ENCODE assay signal across 8 cellular contexts in genomic region chr12:47818382-47818700, GRCh38. TPM values are rescaled to one million over a fixed set of nuclear protein-coding genes. Genes with fewer than 3 reads are reported as not detected.
DNase-seq lines count a peak whose midpoint lies in the region; ATAC-seq and TF ChIP-seq lines count a peak whose summit lies in the region.

No MANE protein-coding gene starts in this region.

- H3K4me3 ChIP-seq in cardiac muscle cell (peak overlapping the region; percentile 53), astrocyte of the spinal cord (ENCODE audit: low read depth, low read length) (peak overlapping the region; percentile 71), lung (peak overlapping the region; percentile 84), upper lobe of left lung (peak overlapping the region; percentile 67 to 91 (median 78))

- no peak for DNase-seq in cardiac muscle cell (ENCODE audit: low read depth in 1 of 2, low spot score in 1 of 2)
- no peak for DNase-seq in cardiac septum (ENCODE audit: low spot score)
- peak; percentile 32 for DNase-seq in astrocyte of the spinal cord (ENCODE audit: low read depth, low spot score)
- DNase-seq in lung (ENCODE audit: low spot score): no peak
- no peak for DNase-seq in upper lobe of left lung
- no peak for DNase-seq in HPDE6-E6E7 (ENCODE audit: extremely low spot score)
- no peak for DNase-seq in NCI-H2081 (lab: John Stamatoyannopoulos, UW)

- H3K9me3 ChIP-seq in cardiac muscle cell (ENCODE audit: low read depth) (no peaks in the 10 kb centered on the region), lung (ENCODE audit: control insufficient read depth in 2 of 2, insufficient read depth in 1 of 2, low read length in 1 of 2) (no peaks in the 10 kb centered on the region), upper lobe of left lung (no peaks in the 10 kb centered on the region)

- intact Hi-C loops in cardiac septum (cut with DNase I): loop anchor here (2.0 kb wide), 1 partner anchor 18 kb away; no protein-coding TSS in a partner anchor

- H3K27me3 ChIP-seq in cardiac muscle cell: no peaks in the 10 kb centered on the region
- H3K27me3 ChIP-seq in lung (ENCODE audit: control insufficient read depth, insufficient read depth): no peaks in the 10 kb centered on the region
- no peaks in the 10 kb centered on the region for H3K27me3 ChIP-seq in upper lobe of left lung

- TF ChIP-seq EP300 in upper lobe of left lung (IDR thresholded peaks at IDR 0.05): no peak

- WGBS in lung, 2 donors: 31 to 40% methylated on average over 6 of the region's 6 CpGs
- WGBS in upper lobe of left lung, 2 donors: 38 to 42% methylated on average over 6 of the region's 6 CpGs

- ATAC-seq in lung (ENCODE audit: insufficient read depth, low FRiP score) (no peak), upper lobe of left lung (ENCODE audit: low FRiP score in 2 of 2) (no peak), HG02852 (IDR thresholded peaks at IDR 0.05; ENCODE audit: unreplicated experiment) (no peak)

- TF ChIP-seq POLR2A in upper lobe of left lung (IDR thresholded peaks at IDR 0.05): no peak

- H3K4me1 ChIP-seq in cardiac muscle cell (ENCODE audit: low read depth) (peaks cover 63% of the 10 kb centered on the region), lung (ENCODE audit: control insufficient read depth in 2 of 2, insufficient read depth in 2 of 2, low read length in 2 of 2) (peaks cover 42 to 44% of the 10 kb centered on the region in 2 donors), upper lobe of left lung (peaks cover 79 to 91% (median 88%) of the 10 kb centered on the region in 4 donors)

- H3K27ac ChIP-seq in cardiac muscle cell: peak overlapping the region; percentile 94
- peak overlapping the region; percentile 95 to 100 for H3K27ac ChIP-seq in lung (ENCODE audit: low read depth in 1 of 2, low read length in 1 of 2)
- H3K27ac ChIP-seq in upper lobe of left lung: peak overlapping the region; percentile 97 to 99 (median 98)

- in situ Hi-C loops in astrocyte of the spinal cord (cut with HindIII; ENCODE audit: low sequenced_read_pairs): no loop called here

- TF ChIP-seq CTCF in cardiac muscle cell (IDR thresholded peaks at IDR 0.05; ENCODE audit: low read depth, low read length): no peak
- TF ChIP-seq CTCF in astrocyte of the spinal cord (IDR thresholded peaks at IDR 0.05; ENCODE audit: low read depth, low read length): no peak
- TF ChIP-seq CTCF in lung (IDR thresholded peaks at IDR 0.05; ENCODE audit: control extremely low read depth, extremely low read depth): no peak
- no peak for TF ChIP-seq CTCF in upper lobe of left lung (IDR thresholded peaks at IDR 0.05)

- H3K36me3 ChIP-seq in cardiac muscle cell (no peaks in the 10 kb centered on the region), lung (ENCODE audit: control insufficient read depth in 2 of 2, insufficient read depth in 2 of 2, low read length in 2 of 2) (no peaks in the 10 kb centered on the region), upper lobe of left lung (no peaks in the 10 kb centered on the region)

RNA-seq across cellular contexts. Expression of gene HDAC7, which starts 1.4 kb away (rescaled TPM):
- 43.3 and 93.0 TPM in 2 replicates for total RNA-seq in cardiac muscle cell
- 43.7 and 55.9 TPM in 2 replicates for polyA plus RNA-seq in cardiac muscle cell
- total RNA-seq in cardiac septum: 62.7 TPM
- 100 to 1,000 TPM in 1 of 2 donors, 10 to 100 TPM in 1; 49.3 to 119 TPM for total RNA-seq in lung
- 10 to 100 TPM; 67.6 to 71.9 TPM for polyA plus RNA-seq in lung
- total RNA-seq in upper lobe of left lung: 100 to 1,000 TPM in 4 of 6 donors, 10 to 100 TPM in 2; 66.6 to 164 (median 126) TPM

RNA-seq across cellular contexts. Expression of gene SLC48A1, which starts 45.3 kb away (rescaled TPM):
- total RNA-seq in cardiac muscle cell: 23.3 and 26.2 TPM in 2 replicates
- polyA plus RNA-seq in cardiac muscle cell: 28.9 and 29.2 TPM in 2 replicates
- 20.7 TPM for total RNA-seq in cardiac septum
- total RNA-seq in lung: 10 to 100 TPM; 16.9 to 31.3 TPM
- polyA plus RNA-seq in lung: 10 to 100 TPM; 16.8 to 24.5 TPM
- total RNA-seq in upper lobe of left lung: 10 to 100 TPM; 26.5 to 36.5 (median 33.9) TPM

RNA-seq across cellular contexts. Expression of gene RAPGEF3, which starts 59.7 kb away (rescaled TPM):
- 3.8 and 8.8 TPM in 2 replicates for total RNA-seq in cardiac muscle cell
- 3.3 and 5.5 TPM in 2 replicates for polyA plus RNA-seq in cardiac muscle cell
- total RNA-seq in cardiac septum: 26.3 TPM
- 10 to 100 TPM; 11.3 to 26.5 TPM for total RNA-seq in lung
- 10 to 100 TPM in 1 of 2 donors, 1 to 10 TPM in 1; 8.3 to 40.4 TPM for polyA plus RNA-seq in lung
- 10 to 100 TPM; 19.0 to 94.0 (median 52.1) TPM for total RNA-seq in upper lobe of left lung
